8 cellular contexts compared by ENCODE assay signal in the genomic region with DNA sequence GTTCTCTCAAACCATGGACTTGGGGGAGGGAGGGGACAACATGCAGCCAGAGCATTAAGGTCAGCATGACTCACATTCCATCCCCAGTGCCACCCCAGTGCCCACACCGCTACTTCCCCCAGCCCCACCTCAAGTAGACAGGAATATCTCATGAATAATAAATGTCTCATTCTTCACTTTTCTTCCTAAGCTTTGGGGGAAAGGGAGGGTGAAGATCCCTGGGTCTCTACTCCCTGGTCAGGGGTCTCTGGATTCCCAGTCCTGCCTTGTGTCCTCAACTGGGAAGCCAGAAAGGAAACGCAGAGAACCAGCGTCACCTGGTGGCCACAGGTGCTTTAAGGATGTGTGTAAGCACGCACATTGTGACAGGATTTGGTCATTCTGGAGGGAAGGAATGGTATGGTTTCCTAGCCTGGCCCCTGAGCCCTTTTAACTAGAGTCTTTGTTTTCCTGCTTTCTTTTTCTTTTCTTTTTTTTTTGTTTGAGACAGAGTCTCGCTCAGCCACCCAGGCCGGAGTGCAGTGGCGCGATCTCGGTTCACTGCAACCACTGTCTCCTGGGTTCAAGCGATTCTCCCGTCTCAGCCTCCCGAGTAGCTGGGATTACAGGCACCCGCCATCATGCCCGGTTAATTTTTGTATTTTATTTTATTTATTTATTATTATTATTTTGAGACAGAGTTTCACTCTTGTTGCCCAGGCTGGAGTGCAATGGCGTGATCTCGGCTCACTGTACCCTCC. TPM values are rescaled to one million over a fixed set of nuclear protein-coding genes. Genes with fewer than 3 reads are reported as not detected.
DNase-seq lines count a peak whose midpoint lies in the region; ATAC-seq and TF ChIP-seq lines count a peak whose summit lies in the region.

No MANE protein-coding gene starts in this region.

- no peaks in the 10 kb centered on the region for H3K9me3 ChIP-seq in sigmoid colon

- H3K36me3 ChIP-seq in sigmoid colon, result no peaks in the 10 kb centered on the region

- DNase-seq in DMS153 treated with DMSO at 0.1 percent for 48 hours (lab: John Stamatoyannopoulos, UW; ENCODE audit: unreplicated experiment) (peak; percentile 62), LoVo (ENCODE audit: low spot score) (peak; percentile 67), RWPE1 (ENCODE audit: low spot score) (peak; percentile 46), amniotic epithelial cell (ENCODE audit: low read depth) (peak; percentile 79), left ventricle myocardium superior (peak; percentile 85), sigmoid colon (peak; percentile 88)

- peaks cover 0 to 45% (median 42%) of the 10 kb centered on the region in 4 donors for H3K4me1 ChIP-seq in sigmoid colon

- intact Hi-C loops in left ventricle myocardium superior (cut with micrococcal nuclease) (loop anchor here (5.0 kb wide), 1 partner anchor 144 kb away; no protein-coding TSS in a partner anchor), sigmoid colon (cut with DNase I) (loop anchor here (2.0 to 5.0 kb wide), 3 partner anchors 66 to 144 kb away; no protein-coding TSS in a partner anchor)

- H3K27ac ChIP-seq in RWPE1 (peak overlapping the region; percentile 74), sigmoid colon (peak overlapping the region; percentile 85 to 91 (median 87))

- H3K27me3 ChIP-seq in sigmoid colon, result no peaks in the 10 kb centered on the region

- TF ChIP-seq CTCF in RWPE1 (conservative IDR thresholded peaks at IDR 0.05; ENCODE audit: low read depth), result peak; percentile 88
- peak; percentile 86 to 92 (median 90) for TF ChIP-seq CTCF in sigmoid colon (IDR thresholded peaks at IDR 0.05)

- POLR2A ChIA-PET in RWPE1 (lab: Yijun Ruan, JAX; ENCODE audit: low non-redundant PET), result no interaction called here

- ATAC-seq in left ventricle myocardium superior (peak; percentile 21), GM18907 (IDR thresholded peaks at IDR 0.05; ENCODE audit: unreplicated experiment) (no peak), GM18519 (IDR thresholded peaks at IDR 0.05; ENCODE audit: low FRiP score, unreplicated experiment) (no peak)

- no peak overlapping the region for H3K4me3 ChIP-seq in sigmoid colon

- CTCF ChIA-PET in RWPE1 (lab: Yijun Ruan, JAX), result interaction anchor here (0.6 to 1.3 kb wide), 6 partner anchors 21 to 329 kb away, joined by 3 to 4 read pairs (median 4); no protein-coding TSS in a partner anchor

- 66 to 71% methylated on average over 16 of the region's 16 CpGs for WGBS in sigmoid colon, 2 donors

- TF ChIP-seq EP300 in sigmoid colon (IDR thresholded peaks at IDR 0.05), result no peak

- no peak for TF ChIP-seq POLR2A in sigmoid colon (IDR thresholded peaks at IDR 0.05)

RNA-seq across cellular contexts. Expression of a gene that starts 3.4 kb away (rescaled TPM):
- total RNA-seq in left ventricle myocardium superior, result not detected
- under 1 TPM in 1 of 4 donors, not detected in 3; 0.54 TPM for total RNA-seq in sigmoid colon
- under 1 TPM; 0.60 to 0.92 (median 0.69) TPM for polyA plus RNA-seq in sigmoid colon

RNA-seq across cellular contexts. Expression of a gene that starts 23.6 kb away (rescaled TPM):
- total RNA-seq in left ventricle myocardium superior (7.7 TPM), sigmoid colon (10 to 100 TPM in 2 of 4 donors, 1 to 10 TPM in 2; 5.6 to 18.6 (median 10.6) TPM)
- polyA plus RNA-seq in sigmoid colon, result 10 to 100 TPM in 1 of 3 donors, 1 to 10 TPM in 2; 4.4 to 19.2 (median 7.0) TPM

RNA-seq across cellular contexts. Expression of a gene that starts 36.0 kb away (rescaled TPM):
- total RNA-seq in left ventricle myocardium superior (114 TPM), sigmoid colon (10 to 100 TPM; 39.6 to 74.2 (median 61.2) TPM)
- polyA plus RNA-seq in sigmoid colon, result 100 to 1,000 TPM; 114 to 155 (median 147) TPM

RNA-seq across cellular contexts. Expression of a gene that starts 58.2 kb away (rescaled TPM):
- total RNA-seq in left ventricle myocardium superior (44.1 TPM), sigmoid colon (100 to 1,000 TPM; 200 to 765 (median 459) TPM)
- 10 to 100 TPM in 1 of 3 donors, 1 to 10 TPM in 2; 7.4 to 92.7 (median 7.8) TPM for polyA plus RNA-seq in sigmoid colon
